ENCODE assay signal across 15 cellular contexts in the genomic region with DNA sequence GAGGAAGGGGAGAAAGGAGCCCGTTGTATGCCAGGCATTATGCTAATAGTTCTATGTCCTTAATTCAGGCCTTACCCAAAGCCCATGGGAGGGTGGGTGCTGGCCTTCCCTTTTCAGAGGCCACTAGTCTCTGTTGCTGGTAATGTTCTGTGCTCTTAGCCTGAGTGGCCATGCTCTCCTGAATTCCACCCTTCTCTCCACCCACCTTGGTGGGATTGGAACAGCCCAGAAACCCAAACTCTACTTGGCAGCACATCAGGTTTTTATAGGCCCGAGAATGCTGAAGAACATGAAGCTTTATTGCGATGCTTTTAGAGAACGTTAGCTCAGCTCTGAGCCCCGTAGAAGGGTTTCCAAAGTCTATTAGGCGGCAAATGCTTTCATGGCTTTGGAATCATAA.
DNase-seq lines count a peak whose midpoint lies in the region; TF ChIP-seq lines count a peak whose summit lies in the region.
"Had no signal": no experiment of that assay in that cellular context is flagged by ENCODE, and none has a peak within 500 bp of the region (broad histone marks: within the 10 kb centered on the region; RNA-seq: fewer than 3 reads in every experiment).

No MANE protein-coding gene starts in this region.

- no peak for TF ChIP-seq CTCF in neural progenitor cell (IDR thresholded peaks at IDR 0.05)
- no peak for TF ChIP-seq CTCF in CD14-positive monocyte (IDR thresholded peaks at IDR 0.05)

- H3K9me3 Mint-ChIP-seq in neural progenitor cell (no peaks in the 10 kb centered on the region), CD14-positive monocyte (peaks cover 0 to 7% (median 0%) of the 10 kb centered on the region in 7 donors)
- H3K9me3 Mint-ChIP-seq: central memory CD8-positive, alpha-beta T cell had no signal

- H2AFZ ChIP-seq in neural progenitor cell (replicated peaks): no peak overlapping the region

- H3K36me3 ChIP-seq in HUES48 (ENCODE audit: control insufficient read depth, insufficient read depth, low read length) (no peaks in the 10 kb centered on the region), neural progenitor cell (no peaks in the 10 kb centered on the region)

- no peaks in the 10 kb centered on the region for H3K27me3 ChIP-seq in HUES48 (ENCODE audit: control insufficient read depth, insufficient read depth, low read length)
- no peaks in the 10 kb centered on the region for H3K27me3 ChIP-seq in neural progenitor cell
- H3K27me3 ChIP-seq: BE2C had no signal

- H3K4me1 ChIP-seq in HUES48 (ENCODE audit: control insufficient read depth, insufficient read depth, low read length) (peaks cover 46% of the 10 kb centered on the region), neural progenitor cell (peaks cover 64% of the 10 kb centered on the region)

- H3K36me3 Mint-ChIP-seq in neural progenitor cell (peaks cover 18% of the 10 kb centered on the region), CD14-positive monocyte (no peaks in the 10 kb centered on the region)

- no peak overlapping the region for H3K4me3 Mint-ChIP-seq in neural progenitor cell
- H3K4me3 Mint-ChIP-seq in CD14-positive monocyte: no peak overlapping the region
- H3K4me3 Mint-ChIP-seq: central memory CD8-positive, alpha-beta T cell had no signal

- H3F3A ChIP-seq in neural progenitor cell (ENCODE audit: low read depth): peaks cover 59% of the 10 kb centered on the region

- no peaks in the 10 kb centered on the region for H3K9me3 ChIP-seq in HUES48 (ENCODE audit: control insufficient read depth, insufficient read depth, low read length)
- no peaks in the 10 kb centered on the region for H3K9me3 ChIP-seq in neural progenitor cell (ENCODE audit: low read depth)
- H3K9me3 ChIP-seq: BE2C had no signal

- H3K9ac ChIP-seq in HUES48 (ENCODE audit: low read depth, low read length): peak overlapping the region; percentile 26; the same call in 1 of the 2 replicates
- no peak overlapping the region for H3K9ac ChIP-seq in neural progenitor cell

- H3K27me3 Mint-ChIP-seq in neural progenitor cell (ENCODE audit: insufficient read depth, low read depth) (peaks cover 9% of the 10 kb centered on the region), CD14-positive monocyte (ENCODE audit: low read depth in 3 of 3) (peaks cover 0 to 1% (median 0%) of the 10 kb centered on the region in 3 donors)
- H3K27me3 Mint-ChIP-seq: central memory CD8-positive, alpha-beta T cell had no signal

- H3K27ac ChIP-seq in HUES48 (ENCODE audit: low read depth, low read length) (peak overlapping the region; percentile 93), caudate nucleus (ENCODE audit: low read depth, low read length) (peak overlapping the region; percentile 80), neural progenitor cell (peak overlapping the region; percentile 43)

- intact Hi-C loops in CD14-positive monocyte (cut with micrococcal nuclease): no loop called here

- H3K4me1 Mint-ChIP-seq in neural progenitor cell: peaks cover 84% of the 10 kb centered on the region
- peaks cover 28% of the 10 kb centered on the region for H3K4me1 Mint-ChIP-seq in CD14-positive monocyte

- H3K4me3 ChIP-seq in HUES48 (ENCODE audit: low read depth, low read length): peak overlapping the region; percentile 35; the same call in 1 of the 2 replicates
- H3K4me3 ChIP-seq in neural progenitor cell: peak overlapping the region; percentile 24

- H3K27ac Mint-ChIP-seq in neural progenitor cell: peak overlapping the region; percentile 83
- H3K27ac Mint-ChIP-seq in CD14-positive monocyte: no peak overlapping the region

- peak overlapping the region; percentile 71 for H3K4me2 ChIP-seq in neural progenitor cell

- H4K20me1 ChIP-seq in neural progenitor cell (ENCODE audit: low read depth): peaks cover 80% of the 10 kb centered on the region

- peaks cover 96% of the 10 kb centered on the region for H3K79me2 ChIP-seq in neural progenitor cell (ENCODE audit: low read depth)

- peak; percentile 80 for DNase-seq in DMS79 treated with DMSO at 0.1 percent for 48 hours (lab: John Stamatoyannopoulos, UW)
- no peak for DNase-seq in caudate nucleus (lab: John Stamatoyannopoulos, UW)
- no peak for DNase-seq in neural progenitor cell (ENCODE audit: low spot score)
- DNase-seq in SIG-M5 (lab: John Stamatoyannopoulos, UW): no peak
- DNase-seq in CD14-positive monocyte (ENCODE audit: low spot score): no peak
- no peak for DNase-seq in GM03348 (ENCODE audit: low spot score)
- DNase-seq: activated CD4-positive, CD25-positive, alpha-beta regulatory T cell; BE2C; DMS153; foreskin fibroblast; MM.1S; NCI-H2029 treated with DMSO at 0.1 percent for 48 hours; NCI-H748 treated with DMSO at 0.1 percent for 48 hours had no signal

Comparison
In these comparisons a context has a peak if more than half of its experiments do, and no peak if none do; other contexts are left out.
1. H3K27ac ChIP-seq: peak in every context shown above with its lines; median percentile 93 in HUES48; 80 in caudate nucleus; 43 in neural progenitor cell.